8 cellular contexts compared by ENCODE assay signal in genomic region chr17:47323382-47324223, GRCh38. TPM values are rescaled to one million over a fixed set of nuclear protein-coding genes. Genes with fewer than 3 reads are reported as not detected.
DNase-seq lines count a peak whose midpoint lies in the region; ATAC-seq, FAIRE-seq and TF ChIP-seq lines count a peak whose summit lies in the region.

Gene EFCAB13, plus strand, starts transcription at chr17:47323955. Its CDS starts 4,399 bp downstream, at chr17:47328354.

- FAIRE-seq in HepG2 (lab: Jason Lieb, UNC): no peak

- H3K4me2 ChIP-seq in HepG2 (ENCODE audit: low read depth, low read length): peak within 1 kb of the TSS; percentile 97

- peaks cover 6% of the 10 kb centered on the region for H3K9me3 Mint-ChIP-seq in activated CD4-positive, alpha-beta T cell treated with anti-CD3 and anti-CD28 coated beads, Interleukin-2, amount 10 ng/mL, durations not matched to agents 7 days and 5 days
- H3K9me3 Mint-ChIP-seq in dendritic cell treated with granulocyte-macrophage colony-stimulating factor and Interleukin-4, amounts not matched to agents 40 ng/mL and 50 ng/mL, for 4 days: no peaks in the 10 kb centered on the region

- H3K4me1 Mint-ChIP-seq in activated CD4-positive, alpha-beta T cell treated with anti-CD3 and anti-CD28 coated beads, Interleukin-2, amount 10 ng/mL, durations not matched to agents 7 days and 5 days: peaks cover 26% of the 10 kb centered on the region
- H3K4me1 Mint-ChIP-seq in dendritic cell treated with granulocyte-macrophage colony-stimulating factor and Interleukin-4, amounts not matched to agents 40 ng/mL and 50 ng/mL, for 4 days (ENCODE audit: low read depth): peaks cover 29% of the 10 kb centered on the region

- in situ Hi-C loops in HepG2 (cut with HindIII; ENCODE audit: extremely low pct_ligation_motif_present, low pct_unique_long_range_greater_than_20kb): no loop called here

- peak within 1 kb of the TSS; percentile 5 for H3K27ac ChIP-seq in HepG2 (ENCODE audit: extremely low read length, insufficient read depth, low read length)

- TF ChIP-seq POLR2A in GM19193 (IDR thresholded peaks at IDR 0.05; ENCODE audit: extremely low read depth, insufficient read depth, insufficient read length) (peak; percentile 93), HepG2 (IDR thresholded peaks at IDR 0.05; ENCODE audit: insufficient read depth in 1 of 2, low read depth in 2 of 2, low read length in 2 of 2) (peak; percentile 37 to 87; a peak in 2 of 4 replicates)

- WGBS in HepG2 (ENCODE audit: low lambda C conversion rate): 5% methylated on average over 48 of the region's 72 CpGs

- POLR2A ChIA-PET in BJ (lab: Charles Lee): interaction anchor here (0.6 kb wide), 1 partner anchor 134 kb away, joined by 3 read pairs; no protein-coding TSS in a partner anchor
- POLR2A ChIA-PET in activated CD4-positive, alpha-beta T cell treated with anti-CD3 and anti-CD28 coated beads, Interleukin-2, amount 10 ng/mL, durations not matched to agents 7 days and 5 days (lab: Charles Lee): interaction anchor here (0.6 to 0.9 kb wide), 2 partner anchors 135 to 169 kb away, joined by 3 to 4 read pairs; partner anchors contain the start of gene CDC27
- POLR2A ChIA-PET in HepG2 (lab: Yijun Ruan, JAX): interaction anchor here (0.5 to 2.5 kb wide), 10 partner anchors 13 to 424 kb away, joined by 3 to 8 read pairs (median 3); partner anchors contain the start of genes CDC27 and KPNB1

- H3K27ac Mint-ChIP-seq in activated CD4-positive, alpha-beta T cell treated with anti-CD3 and anti-CD28 coated beads, Interleukin-2, amount 10 ng/mL, durations not matched to agents 7 days and 5 days: peak within 1 kb of the TSS; percentile 89
- H3K27ac Mint-ChIP-seq in dendritic cell treated with granulocyte-macrophage colony-stimulating factor and Interleukin-4, amounts not matched to agents 40 ng/mL and 50 ng/mL, for 4 days: peak within 1 kb of the TSS; percentile 100

- H3K4me3 ChIP-seq in BJ (ENCODE audit: low read depth, low read length): peak within 1 kb of the TSS; percentile 78
- peak within 1 kb of the TSS; percentile 55 to 74 (median 64) for H3K4me3 ChIP-seq in HepG2 (replicated peaks in 1 of 3; ENCODE audit: insufficient read depth in 1 of 3, low read depth in 2 of 3, low read length in 3 of 3)

- H3K27me3 ChIP-seq in BJ (ENCODE audit: control insufficient read depth, insufficient read depth, low read length): no peaks in the 10 kb centered on the region
- H3K27me3 ChIP-seq in HepG2 (ENCODE audit: control insufficient read depth in 1 of 2, insufficient read depth in 2 of 2, low read length in 2 of 2): no peaks in the 10 kb centered on the region

- TF ChIP-seq EP300 in HepG2 (IDR thresholded peaks at IDR 0.05; ENCODE audit: low read depth in 2 of 2, low read length in 2 of 2) (no peak), HepG2 (CRISPR knock-in tag; IDR thresholded peaks at IDR 0.05; ENCODE audit: borderline replicate concordance) (no peak; the same call in 1 of the 2 replicates)

- H3K4me3 Mint-ChIP-seq in activated CD4-positive, alpha-beta T cell treated with anti-CD3 and anti-CD28 coated beads, Interleukin-2, amount 10 ng/mL, durations not matched to agents 7 days and 5 days: peak within 1 kb of the TSS; percentile 85
- peak within 1 kb of the TSS; percentile 88 for H3K4me3 Mint-ChIP-seq in dendritic cell treated with granulocyte-macrophage colony-stimulating factor and Interleukin-4, amounts not matched to agents 40 ng/mL and 50 ng/mL, for 4 days

- BruUV-seq in HepG2 (replicated peaks; lab: Mats Ljungman, UMichigan): no TSS peak

- intact Hi-C loops in dendritic cell treated with granulocyte-macrophage colony-stimulating factor and Interleukin-4, amounts not matched to agents 40 ng/mL and 50 ng/mL, for 4 days (cut with micrococcal nuclease): loop anchor here (10.0 kb wide), 1 partner anchor 139 kb away; the partner anchor contains the start of gene CDC27
- intact Hi-C loops in HepG2 (cut with micrococcal nuclease; ENCODE audit: unreplicated experiment): no loop called here

- DNase-seq in BJ (ENCODE audit: low read depth): no peak
- peak; percentile 92 for DNase-seq in NCI-H510A treated with DMSO at 0.1 percent for 48 hours (lab: John Stamatoyannopoulos, UW)
- DNase-seq in activated CD4-positive, alpha-beta T cell treated with anti-CD3 and anti-CD28 coated beads, Interleukin-2, amount 10 ng/mL, durations not matched to agents 7 days and 5 days: peak; percentile 73
- peak; percentile 84 for DNase-seq in HepG2 (ENCODE audit: low spot score)
- peak; percentile 81 for DNase-seq in stimulated activated CD4-positive, alpha-beta T cell treated with anti-CD3 and anti-CD28 coated beads, Interleukin-4, amount 100 ng/mL, for 1 hour

- H3K4me1 ChIP-seq in HepG2 (ENCODE audit: insufficient read depth, low read length): peaks cover 30% of the 10 kb centered on the region

- CTCF ChIA-PET in BJ (lab: Yijun Ruan, JAX): interaction anchor here (0.9 to 1.9 kb wide), 3 partner anchors 8 to 86 kb away, joined by 3 to 7 read pairs (median 3); no protein-coding TSS in a partner anchor
- CTCF ChIA-PET in activated CD4-positive, alpha-beta T cell treated with anti-CD3 and anti-CD28 coated beads, Interleukin-2, amount 10 ng/mL, durations not matched to agents 7 days and 5 days (lab: Charles Lee): interaction anchor here (1.6 kb wide), 1 partner anchor 14 kb away, joined by 4 read pairs; no protein-coding TSS in a partner anchor
- CTCF ChIA-PET in HepG2 (lab: Yijun Ruan, JAX; ENCODE audit: low intra/inter-chr PET ratio, low total read pairs): interaction anchor here (1.3 kb wide), 1 partner anchor 94 kb away, joined by 3 read pairs; no protein-coding TSS in a partner anchor

- peaks cover 6% of the 10 kb centered on the region for H3K36me3 Mint-ChIP-seq in activated CD4-positive, alpha-beta T cell treated with anti-CD3 and anti-CD28 coated beads, Interleukin-2, amount 10 ng/mL, durations not matched to agents 7 days and 5 days (ENCODE audit: low read depth)
- H3K36me3 Mint-ChIP-seq in dendritic cell treated with granulocyte-macrophage colony-stimulating factor and Interleukin-4, amounts not matched to agents 40 ng/mL and 50 ng/mL, for 4 days (ENCODE audit: low read depth): peaks cover 18% of the 10 kb centered on the region

- no peaks in the 10 kb centered on the region for H3K79me2 ChIP-seq in HepG2 (ENCODE audit: insufficient read depth, low read length)

- peak within 1 kb of the TSS; percentile 93 for H2AFZ ChIP-seq in HepG2 (ENCODE audit: low read length)

- peak; percentile 21; the same call in 1 of the 2 replicates for TF ChIP-seq CTCF in BJ (IDR thresholded peaks at IDR 0.05; ENCODE audit: insufficient read depth, low read depth, low read length)
- peak; percentile 59 for TF ChIP-seq CTCF in HepG2 (CRISPR knock-in tag; IDR thresholded peaks at IDR 0.05)

- ATAC-seq in HG03378 (IDR thresholded peaks at IDR 0.05; ENCODE audit: unreplicated experiment) (peak; percentile 71), HepG2 (peak; percentile 99)

- peaks cover 6% of the 10 kb centered on the region; the same call in 1 of the 2 replicates for H3K9me3 ChIP-seq in HepG2 (ENCODE audit: low read length)

- TF ChIP-seq RAD21 in HepG2 (CRISPR knock-in tag; IDR thresholded peaks at IDR 0.05): peak; percentile 58

- peaks cover 16% of the 10 kb centered on the region for H3K27me3 Mint-ChIP-seq in activated CD4-positive, alpha-beta T cell treated with anti-CD3 and anti-CD28 coated beads, Interleukin-2, amount 10 ng/mL, durations not matched to agents 7 days and 5 days
- peaks cover 13% of the 10 kb centered on the region for H3K27me3 Mint-ChIP-seq in dendritic cell treated with granulocyte-macrophage colony-stimulating factor and Interleukin-4, amounts not matched to agents 40 ng/mL and 50 ng/mL, for 4 days

- H3K36me3 ChIP-seq in BJ (ENCODE audit: control insufficient read depth, insufficient read depth, low read length): no peaks in the 10 kb centered on the region
- no peaks in the 10 kb centered on the region for H3K36me3 ChIP-seq in HepG2 (replicated peaks in 1 of 2; ENCODE audit: control insufficient read depth in 1 of 2, insufficient read depth in 2 of 2, low read length in 2 of 2)

- peak within 1 kb of the TSS; percentile 60 for H3K9ac ChIP-seq in HepG2 (ENCODE audit: insufficient read depth, low read depth, low read length)

- no peaks in the 10 kb centered on the region for H4K20me1 ChIP-seq in HepG2 (ENCODE audit: insufficient read depth, low read length)

TF ChIP-seq in HepG2, 621 proteins besides CTCF, POLR2A, EP300 and RAD21 (continues in another document):
- TF ChIP-seq ZFAT (CRISPR knock-in tag; conservative IDR thresholded peaks at IDR 0.05) (no peak), KMT2B (CRISPR knock-in tag; IDR thresholded peaks at IDR 0.05) (peak; percentile 91), TBX3 (IDR thresholded peaks at IDR 0.05; ENCODE audit: borderline replicate concordance) (0 out of 2 replicates have a peak, but pooled peaks have one; percentile 9), ZFP1 (CRISPR knock-in tag; IDR thresholded peaks at IDR 0.05) (peak; percentile 56; the same call in 1 of the 2 replicates)

RNA-seq across cellular contexts. Expression of gene EFCAB13, which starts in this region (rescaled TPM):
- polyA plus RNA-seq in BJ (2011; rRNA removed): 0.22 and 0.93 TPM in 2 replicates
- 0.33 and 2.0 TPM in 2 replicates for polyA minus RNA-seq in BJ (2011; rRNA and poly(A)+ RNA removed)
- total RNA-seq in activated CD4-positive, alpha-beta T cell treated with anti-CD3 and anti-CD28 coated beads, Interleukin-2, amount 10 ng/mL, durations not matched to agents 7 days and 5 days: 1 to 10 TPM; 3.5 TPM
- total RNA-seq in HepG2 (2016; rRNA removed; fragmentation: Illumina TruSeq; extraction: Trizol): 0.71 and 0.73 TPM in 2 replicates
- total RNA-seq in HepG2 (2016; cell fraction: cytosol; rRNA removed; fragmentation: Illumina TruSeq; extraction: Trizol; ENCODE audit: low read depth): 0.81 and 1.1 TPM in 2 replicates
- total RNA-seq in HepG2 (2016; cell fraction: insoluble cytoplasmic fraction; rRNA removed; fragmentation: Illumina TruSeq; extraction: Trizol): 0.26 and 0.59 TPM in 2 replicates
- 0.49 and 0.79 TPM in 2 replicates for total RNA-seq in HepG2 (2016; cell fraction: membrane; rRNA removed; fragmentation: Illumina TruSeq; extraction: Trizol)
- total RNA-seq in HepG2 (2016; cell fraction: nucleus; rRNA removed; fragmentation: Illumina TruSeq; extraction: Trizol): 1.0 and 1.7 TPM in 2 replicates
- 0.22 and 0.57 TPM in 2 replicates for polyA plus RNA-seq in HepG2 (2011; rRNA removed)
- polyA plus RNA-seq in HepG2 (2011; cell fraction: cytosol; rRNA removed): 0.07 and 0.18 TPM in 2 replicates
- 0.11 and 0.40 TPM in 2 replicates for polyA plus RNA-seq in HepG2 (2011; cell fraction: nucleus; rRNA removed)
- polyA plus RNA-seq in HepG2 (2012): 1.5 and 2.1 TPM in 2 replicates
- polyA plus RNA-seq in HepG2 (2016; cell fraction: cytosol; fragmentation: Illumina TruSeq; extraction: Trizol; ENCODE audit: low read depth): 0.23 TPM in 2 replicates
- 0.35 and 1.1 TPM in 2 replicates for polyA plus RNA-seq in HepG2 (2016; cell fraction: insoluble cytoplasmic fraction; fragmentation: Illumina TruSeq; extraction: Trizol; ENCODE audit: low read depth)
- 0.29 and 0.30 TPM in 2 replicates for polyA plus RNA-seq in HepG2 (2016; cell fraction: membrane; fragmentation: Illumina TruSeq; extraction: Trizol; ENCODE audit: low read depth)
- 1.1 and 1.9 TPM in 2 replicates for polyA plus RNA-seq in HepG2 (2016; cell fraction: nucleus; fragmentation: Illumina TruSeq; extraction: Trizol; ENCODE audit: insufficient read depth, low read depth)
- 0.75 TPM in 1 of 2 replicates, not detected in the other for polyA minus RNA-seq in HepG2 (2011; rRNA and poly(A)+ RNA removed; ENCODE audit: low replicate concordance)
- not detected in 2 replicates for polyA minus RNA-seq in HepG2 (2011; cell fraction: cytosol; rRNA and poly(A)+ RNA removed)
- polyA minus RNA-seq in HepG2 (2011; cell fraction: nucleus; rRNA and poly(A)+ RNA removed): 1.8 and 2.4 TPM in 2 replicates
